ENCODE assay signal across 8 cellular contexts in the genomic region with DNA sequence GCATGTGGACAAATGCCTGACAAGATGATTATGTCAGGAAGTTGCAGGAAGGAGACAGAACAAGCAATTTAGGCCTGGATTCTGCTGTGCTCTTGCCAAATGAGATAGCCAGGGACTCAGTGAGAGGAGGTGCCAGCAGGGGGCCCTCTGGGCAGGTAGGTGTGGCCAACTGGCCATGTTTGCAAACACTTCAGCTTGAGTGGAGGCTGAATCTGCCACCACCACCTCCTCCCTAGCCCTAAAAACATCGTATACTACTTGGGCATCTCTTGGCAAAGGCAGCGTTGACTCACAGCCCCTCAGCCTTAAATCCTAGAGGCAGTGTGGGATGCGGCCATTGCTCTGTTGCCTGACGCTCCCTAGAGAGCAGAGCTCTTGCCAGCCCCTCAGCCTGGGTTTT.
DNase-seq lines count a peak whose midpoint lies in the region; ATAC-seq and TF ChIP-seq lines count a peak whose summit lies in the region.

No MANE protein-coding gene starts in this region.

- H3K36me3 ChIP-seq in WERI-Rb-1 = no peaks in the 10 kb centered on the region

- no peak overlapping the region for H3K27ac ChIP-seq in WERI-Rb-1

- H3K4me3 Mint-ChIP-seq in stimulated activated naive CD8-positive, alpha-beta T cell treated with anti-CD3 and anti-CD28 coated beads, Interleukin-15, amount 100 ng/mL, for 72 hours = no peak overlapping the region

- no peak overlapping the region for H3K27ac Mint-ChIP-seq in stimulated activated naive CD8-positive, alpha-beta T cell treated with anti-CD3 and anti-CD28 coated beads, Interleukin-15, amount 100 ng/mL, for 72 hours

- no peaks in the 10 kb centered on the region for H3K27me3 Mint-ChIP-seq in stimulated activated naive CD8-positive, alpha-beta T cell treated with anti-CD3 and anti-CD28 coated beads, Interleukin-15, amount 100 ng/mL, for 72 hours

- TF ChIP-seq CTCF in WERI-Rb-1 (IDR thresholded peaks at IDR 0.05; ENCODE audit: low read depth, low read length) = peak; percentile 56

- peaks cover 0 to 3% of the 10 kb centered on the region in 2 donors for H3K9me3 Mint-ChIP-seq in stimulated activated naive CD8-positive, alpha-beta T cell treated with anti-CD3 and anti-CD28 coated beads, Interleukin-15, amount 100 ng/mL, for 72 hours

- ATAC-seq in HG03175 (IDR thresholded peaks at IDR 0.05; ENCODE audit: unreplicated experiment) (no peak), HG03457 (IDR thresholded peaks at IDR 0.05; ENCODE audit: unreplicated experiment) (no peak)
- ATAC-seq in stimulated activated naive CD8-positive, alpha-beta T cell treated with anti-CD3 and anti-CD28 coated beads, Interleukin-15, amount 100 ng/mL, for 72 hours = no peak

- H3K9me3 ChIP-seq in WERI-Rb-1 (ENCODE audit: severe bottlenecking) = no peaks in the 10 kb centered on the region

- DNase-seq in GM03348 (ENCODE audit: low spot score) (peak; percentile 36), NAMALWA (ENCODE audit: low spot score) (peak; percentile 35), WERI-Rb-1 (peak; percentile 31), myocyte (ENCODE audit: low read depth) (peak; percentile 27)
- no peak for DNase-seq in stimulated activated CD4-positive, alpha-beta T cell treated with anti-CD3 and anti-CD28 coated beads, Interleukin-2, amount 100 ng/mL, for 48 hours
- no peak for DNase-seq in stimulated activated naive CD8-positive, alpha-beta T cell treated with anti-CD3 and anti-CD28 coated beads, Interleukin-15, amount 100 ng/mL, for 72 hours

- H3K4me3 ChIP-seq in WERI-Rb-1 (ENCODE audit: low read depth, low read length) = no peak overlapping the region

- no peaks in the 10 kb centered on the region for H3K27me3 ChIP-seq in WERI-Rb-1 (ENCODE audit: insufficient read depth, low read depth, severe bottlenecking)

- no peaks in the 10 kb centered on the region for H3K4me1 Mint-ChIP-seq in stimulated activated naive CD8-positive, alpha-beta T cell treated with anti-CD3 and anti-CD28 coated beads, Interleukin-15, amount 100 ng/mL, for 72 hours

Comparison
In these comparisons a context has a peak if more than half of its experiments do, and no peak if none do; other contexts are left out.
1. DNase-seq: peak in GM03348 (single experiment), NAMALWA (single experiment), WERI-Rb-1 (single experiment) and myocyte (single experiment); none in stimulated activated CD4-positive, alpha-beta T cell treated with anti-CD3 and anti-CD28 coated beads, Interleukin-2, amount 100 ng/mL, for 48 hours (0 of 2) and stimulated activated naive CD8-positive, alpha-beta T cell treated with anti-CD3 and anti-CD28 coated beads, Interleukin-15, amount 100 ng/mL, for 72 hours (0 of 2).